ENCODE assay signal across 30 cellular contexts in the genomic region with DNA sequence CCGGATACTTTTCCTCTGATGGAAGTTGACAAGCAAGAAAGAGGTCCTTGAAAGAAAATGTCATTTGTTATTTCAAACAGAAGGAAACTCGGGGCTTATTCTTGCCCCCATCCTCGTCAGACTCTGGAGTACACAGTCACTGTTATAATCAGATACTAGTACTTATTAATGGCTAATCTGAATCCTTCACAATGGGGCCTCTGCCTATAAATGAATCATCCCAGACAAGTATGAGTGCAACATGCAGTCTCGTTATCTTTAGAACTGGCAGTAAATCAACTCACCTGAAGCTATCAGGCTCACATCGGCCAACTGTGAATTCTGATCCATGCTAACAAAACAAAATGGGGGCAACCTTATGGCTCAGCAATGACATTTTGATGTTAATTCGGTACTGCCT.
"Had no signal": no experiment of that assay in that cellular context is flagged by ENCODE, and none has a peak within 500 bp of the region (broad histone marks: within the 10 kb centered on the region; RNA-seq: fewer than 3 reads in every experiment).

No MANE protein-coding gene starts in this region.

- H3K4me2 ChIP-seq: neural progenitor cell had no signal

- DNase-seq: hypothalamus; immature natural killer cell; left colon; left lung; lower lobe of right lung; mammary epithelial cell; mesendoderm; naive B cell; natural killer cell; nephron progenitor cell; occipital lobe; psoas muscle; right lobe of liver; stimulated activated CD4-positive, alpha-beta T cell treated with anti-CD3 and anti-CD28 coated beads, Interleukin-12 subunit alpha, Interleukin-12 subunit beta, amount 100 ng/mL, for 4 hours; stimulated activated CD4-positive, alpha-beta T cell treated with anti-CD3 and anti-CD28 coated beads, Interleukin-15, amount 100 ng/mL, for 24 hours; stimulated activated CD4-positive, alpha-beta T cell treated with anti-CD3 and anti-CD28 coated beads, Interleukin-2, amount 100 ng/mL, for 24 hours; stimulated activated CD4-positive, alpha-beta T cell treated with anti-CD3 and anti-CD28 coated beads, Interleukin-4, amount 100 ng/mL, for 1 hour; stimulated activated naive B cell treated with anti-CD40 and anti-IgM and Interleukin-4, amounts not matched to agents 10 μg/mL and 1 μg/mL and 100 μg/mL, for 72 hours; stimulated activated naive CD8-positive, alpha-beta T cell treated with anti-CD3 and anti-CD28 coated beads, Interleukin-15, Interleukin-2, amounts not matched to agents 100 U/mL and 50 U/mL, for 24 hours; stomach; testis; thyroid gland; transverse colon; upper lobe of left lung had no signal

- H3K27ac ChIP-seq: left lung, lower lobe of right lung, neural progenitor cell, neutrophil, parathyroid adenoma, psoas muscle, right atrium auricular region, right lobe of liver, stomach, testis, thyroid gland, transverse colon, upper lobe of left lung, vagina had no signal

- FAIRE-seq: islet of Langerhans had no signal

- ATAC-seq: left colon; left lung; lower lobe of right lung; natural killer cell; psoas muscle; right lobe of liver; stimulated activated naive B cell treated with anti-CD40 and anti-IgM and Interleukin-4, amounts not matched to agents 10 μg/mL and 1 μg/mL and 100 μg/mL, for 72 hours; stimulated activated naive CD8-positive, alpha-beta T cell treated with anti-CD3 and anti-CD28 coated beads, Interleukin-15, Interleukin-2, amounts not matched to agents 100 U/mL and 50 U/mL, for 24 hours had no signal

- H3K4me1 ChIP-seq: left lung, lower lobe of right lung, parathyroid adenoma, psoas muscle, right atrium auricular region, right lobe of liver, stomach, testis, thyroid gland, transverse colon, upper lobe of left lung, vagina had no signal

- H3K4me3 ChIP-seq: left lung, lower lobe of right lung, neural progenitor cell, psoas muscle, right atrium auricular region, right lobe of liver, stomach, testis, thyroid gland, transverse colon, upper lobe of left lung, vagina had no signal

- H3K9me3 ChIP-seq: left lung, lower lobe of right lung, neutrophil, psoas muscle, right atrium auricular region, right lobe of liver, stomach, testis, thyroid gland, transverse colon, upper lobe of left lung, vagina had no signal
